In the genomic region with DNA sequence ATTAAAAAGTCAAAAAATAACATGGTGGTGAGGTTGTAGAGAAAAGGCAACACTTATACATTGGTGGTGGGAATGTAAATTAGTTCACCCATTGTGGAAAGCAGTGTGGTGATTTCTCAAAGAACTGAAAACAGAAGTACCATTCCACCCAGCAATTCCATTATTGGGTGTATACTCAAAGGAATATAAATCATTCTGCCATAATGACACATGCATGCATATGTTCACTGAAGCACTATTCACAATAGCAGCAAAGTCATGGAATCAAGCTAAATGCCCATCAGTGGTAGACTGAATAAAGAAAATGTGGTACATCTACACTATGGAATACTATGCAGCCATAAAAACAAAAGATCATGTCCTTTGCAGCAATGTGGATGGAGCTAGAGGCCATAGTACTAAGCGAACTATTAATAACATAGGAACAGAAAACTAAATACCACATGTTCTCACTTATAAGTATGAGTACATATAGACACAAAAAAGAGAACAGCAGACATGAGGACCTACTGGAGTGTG, we compare ENCODE assay signal across 29 cellular contexts.
"Had no signal": no experiment of that assay in that cellular context is flagged by ENCODE, and none has a peak within 500 bp of the region (broad histone marks: within the 10 kb centered on the region; RNA-seq: fewer than 3 reads in every experiment).

No MANE protein-coding gene starts in this region.

- ATAC-seq: effector memory CD8-positive, alpha-beta T cell; esophagus mucosa; foreskin keratinocyte; gastrocnemius medialis; gastroesophageal sphincter; heart left ventricle; heart right ventricle had no signal

- H3K4me2 ChIP-seq: hepatocyte had no signal

- H2AFZ ChIP-seq: hepatocyte had no signal

- H3K27ac ChIP-seq: colonic mucosa, coronary artery, dorsolateral prefrontal cortex, epithelial cell of prostate, esophagus muscularis mucosa, esophagus squamous epithelium, foreskin keratinocyte, gastrocnemius medialis, gastroesophageal sphincter, heart left ventricle, heart right ventricle, hepatocyte had no signal

- H3K4me1 ChIP-seq: colonic mucosa, esophagus muscularis mucosa, esophagus squamous epithelium, foreskin keratinocyte, gastrocnemius medialis, gastroesophageal sphincter had no signal

- FAIRE-seq: endometrium, endothelial cell of umbilical vein, frontal cortex had no signal

- DNase-seq: colonic mucosa; cortex of kidney; dermis blood vessel endothelial cell; dorsolateral prefrontal cortex; effector CD4-positive, alpha-beta T cell; effector CD8-positive, alpha-beta T cell; effector memory CD4-positive, alpha-beta T cell; effector memory CD8-positive, alpha-beta T cell; endodermal cell; erythroblast; esophagus squamous epithelium; foreskin fibroblast; foreskin keratinocyte; foreskin melanocyte; gastrocnemius medialis; glutamatergic neuron; head of caudate nucleus; heart left ventricle; heart right ventricle had no signal

- H3K9me3 ChIP-seq: colonic mucosa, esophagus squamous epithelium, gastrocnemius medialis had no signal

- H3K9me3 Mint-ChIP-seq: dendritic cell treated with granulocyte-macrophage colony-stimulating factor and Interleukin-4, amounts not matched to agents 40 ng/mL and 50 ng/mL, for 4 days; effector memory CD8-positive, alpha-beta T cell had no signal

- H3K27me3 ChIP-seq: colonic mucosa, dorsolateral prefrontal cortex, esophagus muscularis mucosa, esophagus squamous epithelium, gastrocnemius medialis, gastroesophageal sphincter, heart left ventricle, heart right ventricle, hepatocyte had no signal

- H3K36me3 ChIP-seq: colonic mucosa, esophagus muscularis mucosa, esophagus squamous epithelium, gastrocnemius medialis, gastroesophageal sphincter, heart left ventricle, heart right ventricle had no signal

- H3K4me3 ChIP-seq: colonic mucosa, coronary artery, dorsolateral prefrontal cortex, esophagus muscularis mucosa, esophagus squamous epithelium, gastrocnemius medialis, gastroesophageal sphincter, heart left ventricle, heart right ventricle, hepatocyte had no signal

- H3K4me3 Mint-ChIP-seq: dendritic cell treated with granulocyte-macrophage colony-stimulating factor and Interleukin-4, amounts not matched to agents 40 ng/mL and 50 ng/mL, for 4 days; effector memory CD8-positive, alpha-beta T cell; endodermal cell had no signal

- H3K79me2 ChIP-seq: hepatocyte had no signal

- H3K27ac Mint-ChIP-seq: dendritic cell treated with granulocyte-macrophage colony-stimulating factor and Interleukin-4, amounts not matched to agents 40 ng/mL and 50 ng/mL, for 4 days; endodermal cell had no signal
